ENCODE assay signal across 24 cellular contexts in genomic region chr9:86645303-86645702, GRCh38.
DNase-seq lines count a peak whose midpoint lies in the region; ATAC-seq and TF ChIP-seq lines count a peak whose summit lies in the region.
"Had no signal": no experiment of that assay in that cellular context is flagged by ENCODE, and none has a peak within 500 bp of the region (broad histone marks: within the 10 kb centered on the region; RNA-seq: fewer than 3 reads in every experiment).

No MANE protein-coding gene starts in this region.

- H4K91ac ChIP-seq in H9 (ENCODE audit: insufficient read length, low read depth, low read length): no peak overlapping the region

- H3K4me1 ChIP-seq in H9 (ENCODE audit: insufficient read depth, low read length): peaks cover 3% of the 10 kb centered on the region; the same call in 1 of the 2 replicates
- 0 out of 2 replicates have a peak, but pooled peaks cover under 1% of the 10 kb centered on the region for H3K4me1 ChIP-seq in Caco-2

- no peak overlapping the region for H3K4ac ChIP-seq in H9 (ENCODE audit: low read depth, low read length)

- CTCF ChIA-PET in Caco-2 (lab: Charles Lee): no interaction called here

- peaks cover 17 to 25% of the 10 kb centered on the region in 2 experiments for H3K4me1 Mint-ChIP-seq in H9
- H3K4me1 Mint-ChIP-seq in Caco-2 (ENCODE audit: low read depth, unreplicated experiment): no peaks in the 10 kb centered on the region

- H3K27me3 Mint-ChIP-seq in H9 (ENCODE audit: low read depth) (peaks cover 1% of the 10 kb centered on the region; the same call in 1 of the 2 replicates), Caco-2 (ENCODE audit: insufficient read depth, unreplicated experiment) (peaks cover 18% of the 10 kb centered on the region)

- H3K4me3 Mint-ChIP-seq in H9 (no peak overlapping the region), Caco-2 (ENCODE audit: unreplicated experiment) (no peak overlapping the region)
- H3K4me3 Mint-ChIP-seq: CD8-positive, alpha-beta T cell; HFFc6 had no signal

- no peak overlapping the region for H2BK5ac ChIP-seq in H9 (ENCODE audit: insufficient read length, low read length)

- no peak overlapping the region for H2BK120ac ChIP-seq in H9 (ENCODE audit: low read depth, low read length, poor library complexity, severe bottlenecking)

- no peak overlapping the region for H4K5ac ChIP-seq in H9 (ENCODE audit: insufficient read length, low read depth, low read length)

- no peak overlapping the region for H3K27ac ChIP-seq in H9 (ENCODE audit: insufficient read length, low read depth, low read length)
- H3K27ac ChIP-seq: HL-60, RWPE1 had no signal

- no peak overlapping the region for H3K9ac ChIP-seq in H9 (ENCODE audit: extremely low read depth, insufficient read length, low read length)
- H3K9ac ChIP-seq: BLaER1 treated with 17β-estradiol and CSF1 and Interleukin-3, amounts not matched to agents 10 nM and 100 nM had no signal

- H3K79me1 ChIP-seq in H9 (ENCODE audit: insufficient read depth, low read depth, low read length, poor library complexity, severe bottlenecking): no peaks in the 10 kb centered on the region

- H2BK15ac ChIP-seq in H9 (ENCODE audit: low read depth, low read length): no peak overlapping the region

- peak; percentile 45 for DNase-seq in H9
- DNase-seq in cerebellar cortex (ENCODE audit: low spot score): peak; percentile 4
- DNase-seq in medulla oblongata (ENCODE audit: extremely low spot score): peak; percentile 59
- no peak for DNase-seq in cardiac septum (ENCODE audit: low spot score)
- DNase-seq in Caco-2: no peak
- DNase-seq in NCI-H1436 treated with DMSO at 0.1 percent for 48 hours (lab: John Stamatoyannopoulos, UW): no peak
- DNase-seq: ACHN; Calu3; CD8-positive, alpha-beta T cell; HFFc6; MM.1S; NCI-H1048; NCI-H1436; NCI-H1930; NCI-H2227 treated with DMSO at 0.1 percent for 48 hours; NCI-H510A; SHP77 treated with DMSO at 0.1 percent for 48 hours had no signal

- intact Hi-C loops in cardiac septum (cut with DNase I) (no loop called here), Caco-2 (cut with micrococcal nuclease; ENCODE audit: unreplicated experiment) (no loop called here)

- H3K56ac ChIP-seq in H9 (ENCODE audit: insufficient read length, low read depth, low read length): no peak overlapping the region

- no peaks in the 10 kb centered on the region for H3K23me2 ChIP-seq in H9 (ENCODE audit: insufficient read length, low read depth, low read length, poor library complexity, severe bottlenecking)

- H3K36me3 ChIP-seq in Caco-2 (ENCODE audit: control insufficient read depth, insufficient read depth, low read length): no peaks in the 10 kb centered on the region
- H3K36me3 ChIP-seq: BLaER1 treated with 17β-estradiol and CSF1 and Interleukin-3, amounts not matched to agents 10 nM and 100 nM had no signal

- H2AFZ ChIP-seq in H9 (ENCODE audit: low read length): no peak overlapping the region

- no peak overlapping the region for H2AK5ac ChIP-seq in H9 (ENCODE audit: insufficient read length, low read length)

- TF ChIP-seq CTCF in H9 (conservative IDR thresholded peaks at IDR 0.05) (no peak), Caco-2 (IDR thresholded peaks at IDR 0.05; ENCODE audit: insufficient read depth in 1 of 2, low read depth in 1 of 2, low read length in 1 of 2, severe bottlenecking in 1 of 2, unreplicated experiment in 1 of 2) (no peak)

- no peaks in the 10 kb centered on the region for H3K79me2 ChIP-seq in H9 (ENCODE audit: insufficient read depth, low read length)

- H3K4me2 ChIP-seq in H9 (ENCODE audit: insufficient read depth, insufficient read length, low read length): no peak overlapping the region
- H3K4me2 ChIP-seq: BLaER1 treated with 17β-estradiol and CSF1 and Interleukin-3, amounts not matched to agents 10 nM and 100 nM had no signal

- BruUV-seq in Caco-2 (replicated peaks; lab: Mats Ljungman, UMichigan): no TSS peak

- POLR2A ChIA-PET in Caco-2 (lab: Charles Lee): no interaction called here

- H3K27ac Mint-ChIP-seq in H9 (no peak overlapping the region), Caco-2 (ENCODE audit: unreplicated experiment) (no peak overlapping the region)
- H3K27ac Mint-ChIP-seq: CD8-positive, alpha-beta T cell; HFFc6 had no signal

- ATAC-seq in SK-N-SH treated with all-trans-retinoic acid at 6 μM for 48 hours: no peak
- ATAC-seq: CD8-positive, alpha-beta T cell; HepG2; K562 had no signal

- H3K9me3 ChIP-seq in H9 (ENCODE audit: control insufficient read depth, low read depth, low read length): no peaks in the 10 kb centered on the region
- H3K9me3 ChIP-seq in Caco-2: no peaks in the 10 kb centered on the region

- H3K23ac ChIP-seq in H9 (ENCODE audit: insufficient read length, low read depth, low read length): no peak overlapping the region

- no peak overlapping the region for H3K4me3 ChIP-seq in Caco-2 (ENCODE audit: low read depth, low read length)
- H3K4me3 ChIP-seq: BLaER1 treated with 17β-estradiol and CSF1 and Interleukin-3, amounts not matched to agents 10 nM and 100 nM; K562; SK-N-MC had no signal

- no peak overlapping the region for H2BK20ac ChIP-seq in H9 (ENCODE audit: low read depth, low read length, poor library complexity, severe bottlenecking)

- H3K18ac ChIP-seq in H9 (ENCODE audit: insufficient read length, low read depth, low read length): no peak overlapping the region

- no peak overlapping the region for H4K8ac ChIP-seq in H9 (replicated peaks; ENCODE audit: insufficient read length, low read depth, low read length)

- H3T11ph ChIP-seq in H9 (ENCODE audit: low read length): no peak overlapping the region

- WGBS in H9 (ENCODE audit: extremely low coverage, insufficient read length, low lambda C conversion rate): no CpG with 5 or more reads among the region's 21 CpGs

- no peaks in the 10 kb centered on the region for H4K20me1 ChIP-seq in H9 (ENCODE audit: control insufficient read depth, insufficient read depth, insufficient read length)
- H4K20me1 ChIP-seq: BLaER1 treated with 17β-estradiol and CSF1 and Interleukin-3, amounts not matched to agents 10 nM and 100 nM had no signal

- H3K9me3 Mint-ChIP-seq in H9 (no peaks in the 10 kb centered on the region), Caco-2 (ENCODE audit: unreplicated experiment) (no peaks in the 10 kb centered on the region)
- H3K9me3 Mint-ChIP-seq: CD8-positive, alpha-beta T cell; HFFc6 had no signal

- H3K36me3 Mint-ChIP-seq in H9 (ENCODE audit: insufficient read depth in 1 of 3, low read depth in 3 of 3) (no peaks in the 10 kb centered on the region), Caco-2 (ENCODE audit: insufficient read depth, unreplicated experiment) (no peaks in the 10 kb centered on the region)
- H3K36me3 Mint-ChIP-seq: CD8-positive, alpha-beta T cell had no signal

- no peak overlapping the region for H3K14ac ChIP-seq in H9 (ENCODE audit: insufficient read depth, low read length)

- H2BK12ac ChIP-seq in H9 (ENCODE audit: insufficient read length, low read depth, low read length): no peak overlapping the region

- no peaks in the 10 kb centered on the region for H3K27me3 ChIP-seq in H9 (ENCODE audit: insufficient read depth, low read length)
- H3K27me3 ChIP-seq in Caco-2 (replicated peaks; ENCODE audit: control insufficient read depth, insufficient read depth, low read length): peaks cover 1% of the 10 kb centered on the region
- H3K27me3 ChIP-seq: BLaER1 treated with 17β-estradiol and CSF1 and Interleukin-3, amounts not matched to agents 10 nM and 100 nM had no signal

TF ChIP-seq in SK-N-SH treated with all-trans-retinoic acid at 6 μM for 48 hours, 23 proteins besides CTCF, POLR2A, EP300 and RAD21 (continues in another document):
- no peak for TF ChIP-seq TSHZ2 (CRISPR knock-in tag; IDR thresholded peaks at IDR 0.05)
- TF ChIP-seq CSRNP3 (CRISPR knock-in tag; IDR thresholded peaks at IDR 0.05): no peak

Comparison
In these comparisons a context has a peak if more than half of its experiments do, and no peak if none do; other contexts are left out.
1. DNase-seq: peak in H9 (single experiment), cerebellar cortex (single experiment) and medulla oblongata (single experiment); none in cardiac septum (single experiment), Caco-2 (0 of 2) and NCI-H1436 treated with DMSO at 0.1 percent for 48 hours (single experiment).